24 cellular contexts compared by ENCODE assay signal in genomic region chr1:6057170-6057569, GRCh38. TPM values are rescaled to one million over a fixed set of nuclear protein-coding genes. Genes with fewer than 3 reads are reported as not detected.
A peak's percentile ranks its signal among the peaks of the same experiment; 100 is the strongest.
DNase-seq lines count a peak whose midpoint lies in the region; ATAC-seq and TF ChIP-seq lines count a peak whose summit lies in the region.
"Had no signal": no experiment of that assay in that cellular context is flagged by ENCODE, and none has a peak within 500 bp of the region (broad histone marks: within the 10 kb centered on the region; RNA-seq: fewer than 3 reads in every experiment).

No MANE protein-coding gene starts in this region.

- H3K4ac ChIP-seq in H9 (ENCODE audit: low read depth, low read length) = no peak overlapping the region

- POLR2A ChIA-PET in CD4-positive, alpha-beta memory T cell (lab: Charles Lee; ENCODE audit: partially characterized antibody) = no interaction called here

- DNase-seq in activated T-cell treated with anti-CD3 and anti-CD28 coated beads, Interleukin-2, amount 50 U/mL, for 24 hours = no peak
- DNase-seq in activated T-cell treated with anti-CD3 and anti-CD28 coated beads for 4 hours (no peak), H9 (no peak), glomerular visceral epithelial cell (ENCODE audit: extremely low spot score) (no peak), nucleus accumbens (lab: John Stamatoyannopoulos, UW) (no peak)
- no peak for DNase-seq in stimulated activated naive B cell treated with anti-CD40 and anti-IgM and Interleukin-4, amounts not matched to agents 10 μg/mL and 1 μg/mL and 100 μg/mL, for 72 hours
- no peak for DNase-seq in CD4-positive, alpha-beta memory T cell
- DNase-seq: 8988T; Calu3; CD4-positive, alpha-beta T cell; EL; GOT3; Kasumi-1; MM.1S; NCI-H1092; NCI-H1436 treated with DMSO at 0.1 percent for 48 hours; NCI-H2029; NCI-H2171; NCI-H526; NK-92 treated with Interleukin-12 subunit alpha and Interleukin-12 subunit beta, amount 100 ng/mL, for 24 hours; Peyer's patch had no signal

- no peaks in the 10 kb centered on the region for H3K79me2 ChIP-seq in H9 (ENCODE audit: insufficient read depth, low read length)

- no CpG with 5 or more reads among the region's 3 CpGs for WGBS in H9 (ENCODE audit: extremely low coverage, insufficient read length, low lambda C conversion rate)

- no peak overlapping the region for H2BK12ac ChIP-seq in H9 (ENCODE audit: insufficient read length, low read depth, low read length)

- H2BK20ac ChIP-seq in H9 (ENCODE audit: low read depth, low read length, poor library complexity, severe bottlenecking) = no peak overlapping the region

- H2AK5ac ChIP-seq in H9 (ENCODE audit: insufficient read length, low read length) = no peak overlapping the region

- H3K9me3 ChIP-seq in H9 (ENCODE audit: control insufficient read depth, low read depth, low read length) = no peaks in the 10 kb centered on the region
- H3K9me3 ChIP-seq in CD4-positive, alpha-beta memory T cell (ENCODE audit: control insufficient read depth in 1 of 2, low read length in 2 of 2) = no peaks in the 10 kb centered on the region
- H3K9me3 ChIP-seq: Peyer's patch had no signal

- H3K18ac ChIP-seq in H9 (ENCODE audit: insufficient read length, low read depth, low read length) = no peak overlapping the region

- intact Hi-C loops in dendritic cell treated with granulocyte-macrophage colony-stimulating factor and Interleukin-4, amounts not matched to agents 40 ng/mL and 50 ng/mL, for 4 days (cut with micrococcal nuclease) = loop anchor here (2.0 to 10.0 kb wide), 2 partner anchors 66 to 128 kb away; partner anchors contain the start of gene CHD5
- intact Hi-C loops in CD4-positive, alpha-beta memory T cell (cut with micrococcal nuclease) = no loop called here

- no peak overlapping the region for H2AFZ ChIP-seq in H9 (ENCODE audit: low read length)

- H3K36me3 ChIP-seq in CD4-positive, alpha-beta memory T cell (ENCODE audit: insufficient read depth, low read length) = peaks cover 18% of the 10 kb centered on the region
- H3K36me3 ChIP-seq: Peyer's patch had no signal

- H2BK5ac ChIP-seq in H9 (ENCODE audit: insufficient read length, low read length) = no peak overlapping the region

- CTCF ChIA-PET in CD4-positive, alpha-beta memory T cell (lab: Charles Lee; ENCODE audit: partially characterized antibody) = interaction anchor here (1.1 kb wide), 1 partner anchor 188 kb away, joined by 3 read pairs; no protein-coding TSS in a partner anchor

- TF ChIP-seq CTCF in H9 (conservative IDR thresholded peaks at IDR 0.05) = no peak

- peaks cover 87% of the 10 kb centered on the region for H3K36me3 Mint-ChIP-seq in activated T-cell treated with anti-CD3 and anti-CD28 coated beads, Interleukin-2, amount 50 U/mL, for 24 hours (ENCODE audit: low read depth)
- H3K36me3 Mint-ChIP-seq in H9 (ENCODE audit: insufficient read depth in 1 of 3, low read depth in 3 of 3) = no peaks in the 10 kb centered on the region; a peak in 1 of 7 replicates
- peaks cover 79% of the 10 kb centered on the region for H3K36me3 Mint-ChIP-seq in dendritic cell treated with granulocyte-macrophage colony-stimulating factor and Interleukin-4, amounts not matched to agents 40 ng/mL and 50 ng/mL, for 4 days (ENCODE audit: low read depth)
- H3K36me3 Mint-ChIP-seq in stimulated activated naive B cell treated with anti-CD40 and anti-IgM and Interleukin-4, amounts not matched to agents 10 μg/mL and 1 μg/mL and 100 μg/mL, for 72 hours = peaks cover 40 to 57% of the 10 kb centered on the region in 2 donors
- peaks cover 18 to 37% of the 10 kb centered on the region in 2 donors for H3K36me3 Mint-ChIP-seq in CD4-positive, alpha-beta memory T cell

- ATAC-seq in stimulated activated naive B cell treated with anti-CD40 and anti-IgM and Interleukin-4, amounts not matched to agents 10 μg/mL and 1 μg/mL and 100 μg/mL, for 72 hours (replicated peaks) = no peak
- ATAC-seq: GM12878 had no signal

- no peak overlapping the region for H3K4me3 Mint-ChIP-seq in activated T-cell treated with anti-CD3 and anti-CD28 coated beads, Interleukin-2, amount 50 U/mL, for 24 hours
- H3K4me3 Mint-ChIP-seq in H9 = no peak overlapping the region
- H3K4me3 Mint-ChIP-seq in dendritic cell treated with granulocyte-macrophage colony-stimulating factor and Interleukin-4, amounts not matched to agents 40 ng/mL and 50 ng/mL, for 4 days = peak overlapping the region; percentile 51
- no peak overlapping the region for H3K4me3 Mint-ChIP-seq in stimulated activated naive B cell treated with anti-CD40 and anti-IgM and Interleukin-4, amounts not matched to agents 10 μg/mL and 1 μg/mL and 100 μg/mL, for 72 hours
- no peak overlapping the region for H3K4me3 Mint-ChIP-seq in CD4-positive, alpha-beta memory T cell
- H3K4me3 Mint-ChIP-seq: CD4-positive, alpha-beta T cell; IgD-negative memory B cell had no signal

- H3K9ac ChIP-seq in H9 (ENCODE audit: extremely low read depth, insufficient read length, low read length) = no peak overlapping the region

- H3K27ac ChIP-seq in H9 (ENCODE audit: insufficient read length, low read depth, low read length) = no peak overlapping the region
- no peak overlapping the region for H3K27ac ChIP-seq in CD4-positive, alpha-beta memory T cell (ENCODE audit: low read depth, low read length)
- H3K27ac ChIP-seq: Peyer's patch had no signal

- H3K56ac ChIP-seq in H9 (ENCODE audit: insufficient read length, low read depth, low read length) = no peak overlapping the region

- H3T11ph ChIP-seq in H9 (ENCODE audit: low read length) = no peak overlapping the region

- no peaks in the 10 kb centered on the region for H3K27me3 ChIP-seq in H9 (ENCODE audit: insufficient read depth, low read length)
- no peaks in the 10 kb centered on the region for H3K27me3 ChIP-seq in CD4-positive, alpha-beta memory T cell (ENCODE audit: insufficient read depth, low read length)
- H3K27me3 ChIP-seq: Peyer's patch had no signal

- peaks cover 3% of the 10 kb centered on the region for H3K23me2 ChIP-seq in H9 (ENCODE audit: insufficient read length, low read depth, low read length, poor library complexity, severe bottlenecking)

- peak overlapping the region; percentile 70 for H3K27ac Mint-ChIP-seq in activated T-cell treated with anti-CD3 and anti-CD28 coated beads, Interleukin-2, amount 50 U/mL, for 24 hours
- peak overlapping the region in 1 of 3 experiments; percentile 9; a peak in 1 of 7 replicates for H3K27ac Mint-ChIP-seq in H9
- H3K27ac Mint-ChIP-seq in dendritic cell treated with granulocyte-macrophage colony-stimulating factor and Interleukin-4, amounts not matched to agents 40 ng/mL and 50 ng/mL, for 4 days = peak overlapping the region; percentile 83
- H3K27ac Mint-ChIP-seq in stimulated activated naive B cell treated with anti-CD40 and anti-IgM and Interleukin-4, amounts not matched to agents 10 μg/mL and 1 μg/mL and 100 μg/mL, for 72 hours = peak overlapping the region; percentile 34
- H3K27ac Mint-ChIP-seq in CD4-positive, alpha-beta memory T cell = peak overlapping the region in 2 of 7 donors; percentile 54 to 74

- H4K8ac ChIP-seq in H9 (replicated peaks; ENCODE audit: insufficient read length, low read depth, low read length) = peak overlapping the region; percentile 85

- no peak overlapping the region for H4K5ac ChIP-seq in H9 (ENCODE audit: insufficient read length, low read depth, low read length)

- H4K91ac ChIP-seq in H9 (ENCODE audit: insufficient read length, low read depth, low read length) = no peak overlapping the region

- peaks cover 17% of the 10 kb centered on the region for H3K4me1 Mint-ChIP-seq in activated T-cell treated with anti-CD3 and anti-CD28 coated beads, Interleukin-2, amount 50 U/mL, for 24 hours (ENCODE audit: low read depth)
- peaks cover 13 to 18% of the 10 kb centered on the region in 2 experiments for H3K4me1 Mint-ChIP-seq in H9
- H3K4me1 Mint-ChIP-seq in dendritic cell treated with granulocyte-macrophage colony-stimulating factor and Interleukin-4, amounts not matched to agents 40 ng/mL and 50 ng/mL, for 4 days (ENCODE audit: low read depth) = peaks cover 81% of the 10 kb centered on the region
- H3K4me1 Mint-ChIP-seq in stimulated activated naive B cell treated with anti-CD40 and anti-IgM and Interleukin-4, amounts not matched to agents 10 μg/mL and 1 μg/mL and 100 μg/mL, for 72 hours = peaks cover 16 to 17% of the 10 kb centered on the region in 2 donors
- peaks cover 12 to 28% (median 18%) of the 10 kb centered on the region in 4 donors for H3K4me1 Mint-ChIP-seq in CD4-positive, alpha-beta memory T cell

- peak overlapping the region; percentile 21; the same call in 1 of the 2 replicates for H3K14ac ChIP-seq in H9 (ENCODE audit: insufficient read depth, low read length)

- H3K23ac ChIP-seq in H9 (ENCODE audit: insufficient read length, low read depth, low read length) = no peak overlapping the region

- 0 out of 2 replicates have a peak, but pooled peaks cover 2% of the 10 kb centered on the region for H3K4me1 ChIP-seq in H9 (ENCODE audit: insufficient read depth, low read length)
- H3K4me1 ChIP-seq in CD4-positive, alpha-beta memory T cell (ENCODE audit: insufficient read depth, low read length) = no peaks in the 10 kb centered on the region

- no peak overlapping the region for H3K4me3 ChIP-seq in CD4-positive, alpha-beta memory T cell (ENCODE audit: low read length in 2 of 2)
- H3K4me3 ChIP-seq: GM12878, Peyer's patch had no signal

- no peaks in the 10 kb centered on the region for H3K79me1 ChIP-seq in H9 (ENCODE audit: insufficient read depth, low read depth, low read length, poor library complexity, severe bottlenecking)

- peaks cover 2% of the 10 kb centered on the region for H4K20me1 ChIP-seq in H9 (ENCODE audit: control insufficient read depth, insufficient read depth, insufficient read length)

- H2BK120ac ChIP-seq in H9 (ENCODE audit: low read depth, low read length, poor library complexity, severe bottlenecking) = no peak overlapping the region

- no peaks in the 10 kb centered on the region for H3K9me3 Mint-ChIP-seq in activated T-cell treated with anti-CD3 and anti-CD28 coated beads, Interleukin-2, amount 50 U/mL, for 24 hours
- H3K9me3 Mint-ChIP-seq in H9 = no peaks in the 10 kb centered on the region; a peak in 1 of 5 replicates
- H3K9me3 Mint-ChIP-seq in dendritic cell treated with granulocyte-macrophage colony-stimulating factor and Interleukin-4, amounts not matched to agents 40 ng/mL and 50 ng/mL, for 4 days = no peaks in the 10 kb centered on the region
- H3K9me3 Mint-ChIP-seq in stimulated activated naive B cell treated with anti-CD40 and anti-IgM and Interleukin-4, amounts not matched to agents 10 μg/mL and 1 μg/mL and 100 μg/mL, for 72 hours = no peaks in the 10 kb centered on the region
- no peaks in the 10 kb centered on the region for H3K9me3 Mint-ChIP-seq in CD4-positive, alpha-beta memory T cell
- H3K9me3 Mint-ChIP-seq: CD4-positive, alpha-beta T cell had no signal

- no peak overlapping the region for H3K4me2 ChIP-seq in H9 (ENCODE audit: insufficient read depth, insufficient read length, low read length)

- H2BK15ac ChIP-seq in H9 (ENCODE audit: low read depth, low read length) = no peak overlapping the region

- no peaks in the 10 kb centered on the region for H3K27me3 Mint-ChIP-seq in activated T-cell treated with anti-CD3 and anti-CD28 coated beads, Interleukin-2, amount 50 U/mL, for 24 hours
- H3K27me3 Mint-ChIP-seq in H9 (ENCODE audit: low read depth) = peaks cover 19% of the 10 kb centered on the region
- H3K27me3 Mint-ChIP-seq in dendritic cell treated with granulocyte-macrophage colony-stimulating factor and Interleukin-4, amounts not matched to agents 40 ng/mL and 50 ng/mL, for 4 days = no peaks in the 10 kb centered on the region
- H3K27me3 Mint-ChIP-seq in stimulated activated naive B cell treated with anti-CD40 and anti-IgM and Interleukin-4, amounts not matched to agents 10 μg/mL and 1 μg/mL and 100 μg/mL, for 72 hours = no peaks in the 10 kb centered on the region
- H3K27me3 Mint-ChIP-seq in CD4-positive, alpha-beta memory T cell = no peaks in the 10 kb centered on the region
- H3K27me3 Mint-ChIP-seq: CD4-positive, alpha-beta T cell; IgD-negative memory B cell had no signal

RNA-seq across cellular contexts. Expression of gene KCNAB2, which starts 11.5 kb away (rescaled TPM):
- 7.8 and 8.3 TPM in 2 replicates for total RNA-seq in H9 (2021)
- total RNA-seq in CD4-positive, alpha-beta memory T cell = 100 to 1,000 TPM; 188 to 197 TPM
- polyA plus RNA-seq in CD4-positive, alpha-beta memory T cell = 10 to 100 TPM; 20.9 to 53.6 TPM

Comparison
In these comparisons a context has a peak if more than half of its experiments do, and no peak if none do; other contexts are left out.
1. RNA of gene KCNAB2, which starts 11.5 kb away (total RNA-seq): 188 to 197 TPM in CD4-positive, alpha-beta memory T cell; 7.8 to 8.3 TPM in H9; every median in the first group is over 10 times any median in the second.